Comparison of ENCODE assay signal across 7 cellular contexts in the genomic region with DNA sequence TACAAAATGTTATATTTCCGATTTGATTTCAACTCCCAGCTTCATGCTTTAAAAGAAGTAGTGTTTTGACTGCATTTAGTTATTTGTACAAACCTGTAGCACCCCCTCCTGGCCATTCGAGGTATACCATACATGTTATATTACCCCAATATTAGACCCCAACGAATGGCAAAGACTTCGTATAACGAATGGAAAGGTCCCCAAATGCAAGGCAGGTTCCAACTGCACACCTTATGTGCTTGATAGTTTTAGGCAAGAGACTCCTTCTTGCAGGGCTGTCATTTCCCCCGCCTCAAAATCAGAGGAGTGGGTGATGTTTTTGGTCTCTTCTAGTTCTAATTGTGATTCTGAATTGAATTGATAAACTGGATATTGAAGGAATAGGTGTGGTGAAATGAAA.
DNase-seq lines count a peak whose midpoint lies in the region; ATAC-seq and TF ChIP-seq lines count a peak whose summit lies in the region.

No MANE protein-coding gene starts in this region.

- intact Hi-C loops in lower lobe of right lung (cut with DNase I), result no loop called here
- intact Hi-C loops in upper lobe of right lung (cut with DNase I), result no loop called here

- DNase-seq in Daoy (ENCODE audit: low read depth) (peak; percentile 46), H7 (peak; percentile 54), SHP77 treated with DMSO at 0.1 percent for 48 hours (lab: John Stamatoyannopoulos, UW) (peak; percentile 2), astrocyte of the spinal cord (ENCODE audit: low read depth, low spot score) (peak; percentile 51), lower lobe of right lung (no peak), upper lobe of right lung (no peak), GF-D8 (lab: John Stamatoyannopoulos, UW) (no peak)

- H3K27ac ChIP-seq in lower lobe of right lung (no peak overlapping the region), upper lobe of right lung (no peak overlapping the region)

- TF ChIP-seq CTCF in astrocyte of the spinal cord (IDR thresholded peaks at IDR 0.05; ENCODE audit: low read depth, low read length) (peak; percentile 55), lower lobe of right lung (IDR thresholded peaks at IDR 0.05) (peak; percentile 64), upper lobe of right lung (IDR thresholded peaks at IDR 0.05) (peak; percentile 60)

- H3K4me1 ChIP-seq in lower lobe of right lung, result peaks cover 10% of the 10 kb centered on the region
- H3K4me1 ChIP-seq in upper lobe of right lung, result peaks cover 6% of the 10 kb centered on the region

- ATAC-seq in lower lobe of right lung, result no peak
- peak; percentile 26 for ATAC-seq in upper lobe of right lung

- no peak overlapping the region for H3K4me3 ChIP-seq in H7 (ENCODE audit: insufficient read depth, low read depth, low read length)
- H3K4me3 ChIP-seq in astrocyte of the spinal cord (ENCODE audit: low read depth, low read length), result no peak overlapping the region
- H3K4me3 ChIP-seq in lower lobe of right lung, result no peak overlapping the region
- H3K4me3 ChIP-seq in upper lobe of right lung, result no peak overlapping the region

- H3K27me3 ChIP-seq in H7 (ENCODE audit: control insufficient read depth, insufficient read depth, low read length), result no peaks in the 10 kb centered on the region
- H3K27me3 ChIP-seq in lower lobe of right lung (ENCODE audit: low read depth), result no peaks in the 10 kb centered on the region
- H3K27me3 ChIP-seq in upper lobe of right lung, result no peaks in the 10 kb centered on the region

- H3K36me3 ChIP-seq in H7 (replicated peaks; ENCODE audit: control insufficient read depth, insufficient read depth, low read length) (no peaks in the 10 kb centered on the region), lower lobe of right lung (no peaks in the 10 kb centered on the region), upper lobe of right lung (no peaks in the 10 kb centered on the region)

- H3K9me3 ChIP-seq in lower lobe of right lung (no peaks in the 10 kb centered on the region), upper lobe of right lung (no peaks in the 10 kb centered on the region)

- in situ Hi-C loops in astrocyte of the spinal cord (cut with HindIII; ENCODE audit: low sequenced_read_pairs), result no loop called here

Comparison
In these comparisons a context has a peak if more than half of its experiments do, and no peak if none do; other contexts are left out.
1. DNase-seq: peak in Daoy (single experiment), H7 (single experiment), SHP77 treated with DMSO at 0.1 percent for 48 hours (single experiment) and astrocyte of the spinal cord (single experiment); none in lower lobe of right lung (single experiment), upper lobe of right lung (single experiment) and GF-D8 (single experiment).
2. Peak in every context shown above with its lines, with median percentiles within 50 percentile points of each other: CTCF ChIP-seq.